12 cellular contexts compared by ENCODE assay signal in the genomic region with DNA sequence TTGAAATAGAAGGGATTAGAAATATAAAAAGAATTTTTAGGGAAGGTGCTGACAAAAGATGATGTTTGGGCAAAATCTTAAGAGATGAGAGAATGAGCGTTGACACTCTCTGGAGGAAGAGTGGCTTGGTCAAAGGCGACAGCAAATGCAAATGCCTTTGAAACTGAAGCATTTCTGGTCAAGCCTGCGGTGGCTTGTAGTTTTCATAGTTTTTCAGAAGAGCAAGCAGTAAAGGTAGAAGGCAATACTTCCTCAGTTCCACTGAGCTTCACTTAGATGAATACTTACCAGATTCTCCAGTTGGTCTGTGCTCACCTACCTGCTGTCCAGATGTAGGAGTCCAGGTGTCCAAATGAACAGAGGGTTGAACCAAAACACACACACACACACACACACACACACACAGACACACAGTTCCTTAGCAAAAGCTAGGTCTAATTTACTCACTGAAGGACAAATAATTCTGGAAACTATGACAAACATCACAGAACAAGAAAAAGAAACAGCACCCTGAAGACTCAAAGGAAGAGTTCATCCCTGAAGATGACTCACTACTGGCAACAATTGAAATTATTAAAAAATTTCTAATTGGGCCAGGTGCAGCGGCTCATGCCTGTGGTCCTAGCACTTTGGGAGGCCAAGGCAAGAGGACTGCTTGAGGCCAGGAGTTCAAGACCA. TPM values are rescaled to one million over a fixed set of nuclear protein-coding genes. Genes with fewer than 3 reads are reported as not detected.
DNase-seq lines count a peak whose midpoint lies in the region; ATAC-seq and TF ChIP-seq lines count a peak whose summit lies in the region.
"Had no signal": no experiment of that assay in that cellular context is flagged by ENCODE, and none has a peak within 500 bp of the region (broad histone marks: within the 10 kb centered on the region; RNA-seq: fewer than 3 reads in every experiment).

No MANE protein-coding gene starts in this region.

- no peak overlapping the region for H3K14ac ChIP-seq in H9 (ENCODE audit: insufficient read depth, low read length)
- peak overlapping the region; percentile 62; the same call in 1 of the 2 replicates for H3K14ac ChIP-seq in IMR-90 (replicated peaks; ENCODE audit: low read depth, low read length)

- no peak overlapping the region for H2AK9ac ChIP-seq in IMR-90 (replicated peaks; ENCODE audit: low read depth, low read length, poor library complexity)

- POLR2A ChIA-PET in MCF 10A (lab: Yijun Ruan, JAX): interaction anchor here (0.7 to 8.5 kb wide), 8 partner anchors 8 to 194 kb away, joined by 3 to 176 read pairs (median 6); a partner anchor contains a TSS
- POLR2A ChIA-PET in IMR-90 (lab: Charles Lee; ENCODE audit: unreplicated experiment): interaction anchor here (1.2 kb wide), 1 partner anchor 12 kb away, joined by 5 read pairs; a partner anchor contains a TSS

- H3K4me2 ChIP-seq in H9 (ENCODE audit: insufficient read depth, insufficient read length, low read length) (no peak overlapping the region), IMR-90 (ENCODE audit: low read depth, low read length) (no peak overlapping the region), smooth muscle cell (no peak overlapping the region)

- H3K18ac ChIP-seq in H9 (ENCODE audit: insufficient read length, low read depth, low read length) (no peak overlapping the region), IMR-90 (ENCODE audit: low read depth, low read length) (peak overlapping the region; percentile 27; the same call in 1 of the 2 replicates)

- no peaks in the 10 kb centered on the region for H3K23me2 ChIP-seq in H9 (ENCODE audit: insufficient read length, low read depth, low read length, poor library complexity, severe bottlenecking)

- no peaks in the 10 kb centered on the region for H3K36me3 ChIP-seq in breast epithelium
- no peaks in the 10 kb centered on the region for H3K36me3 ChIP-seq in IMR-90 (ENCODE audit: control insufficient read depth, insufficient read depth, low read length)
- H3K36me3 ChIP-seq in smooth muscle cell (ENCODE audit: low read depth): no peaks in the 10 kb centered on the region

- DNase-seq in MCF 10A (ENCODE audit: unreplicated experiment) (no peak), breast epithelium (ENCODE audit: low spot score in 2 of 2) (no peak), H9 (no peak), IMR-90 (no peak), smooth muscle cell (lab: John Stamatoyannopoulos, UW; ENCODE audit: unreplicated experiment) (no peak), KBM-7 (no peak), iPS-NIHi7 (ENCODE audit: extremely low spot score) (no peak)
- DNase-seq: activated B cell treated with CpG ODN at 0.5 μM for 24 hours, AML-193, left colon, NCI-H1436 had no signal

- H2BK12ac ChIP-seq in H9 (ENCODE audit: insufficient read length, low read depth, low read length): no peak overlapping the region

- no peak overlapping the region for H3K4me3 Mint-ChIP-seq in MCF 10A (ENCODE audit: unreplicated experiment)
- H3K4me3 Mint-ChIP-seq in H9: no peak overlapping the region
- H3K4me3 Mint-ChIP-seq: activated B cell treated with CpG ODN at 0.5 μM for 24 hours had no signal

- no TSS peak for BruUV-seq in MCF 10A (replicated peaks; lab: Mats Ljungman, UMichigan)
- BruUV-seq in IMR-90 (replicated peaks; lab: Mats Ljungman, UMichigan): no TSS peak

- in situ Hi-C loops in IMR-90 (cut with MboI; ENCODE audit: low sequenced_read_pairs) (no loop called here), KBM-7 (cut with MboI; ENCODE audit: low pct_unique_long_range_greater_than_20kb, low sequenced_read_pairs) (no loop called here)

- H3K9ac ChIP-seq in H9 (ENCODE audit: extremely low read depth, insufficient read length, low read length) (no peak overlapping the region), IMR-90 (ENCODE audit: low read depth, low read length) (no peak overlapping the region), smooth muscle cell (ENCODE audit: low read depth) (no peak overlapping the region)

- no peak for TF ChIP-seq POLR2A in breast epithelium (IDR thresholded peaks at IDR 0.05)
- TF ChIP-seq POLR2A in IMR-90 (IDR thresholded peaks at IDR 0.05; ENCODE audit: low read depth, low read length): no peak

- peak overlapping the region; percentile 58 for H3K27ac Mint-ChIP-seq in MCF 10A (ENCODE audit: low read depth, unreplicated experiment)
- H3K27ac Mint-ChIP-seq in H9: no peak overlapping the region
- H3K27ac Mint-ChIP-seq: activated B cell treated with CpG ODN at 0.5 μM for 24 hours had no signal

- dilution Hi-C loops in IMR-90 (cut with HindIII; ENCODE audit: low sequenced_read_pairs, unreplicated experiment): no loop called here

- H3K4me1 Mint-ChIP-seq in MCF 10A (ENCODE audit: insufficient read depth, unreplicated experiment) (peaks cover 32% of the 10 kb centered on the region), H9 (no peaks in the 10 kb centered on the region)

- TF ChIP-seq CTCF in MCF 10A (IDR thresholded peaks at IDR 0.05; ENCODE audit: unreplicated experiment) (no peak), breast epithelium (IDR thresholded peaks at IDR 0.05) (no peak), H9 (conservative IDR thresholded peaks at IDR 0.05) (no peak), IMR-90 (conservative IDR thresholded peaks at IDR 0.05; ENCODE audit: low read depth, low read length) (no peak), smooth muscle cell (IDR thresholded peaks at IDR 0.05; ENCODE audit: borderline replicate concordance, insufficient read depth, poor library complexity, severe bottlenecking) (no peak)

- H3K9me3 Mint-ChIP-seq in MCF 10A (ENCODE audit: unreplicated experiment) (no peaks in the 10 kb centered on the region), H9 (no peaks in the 10 kb centered on the region)
- H3K9me3 Mint-ChIP-seq: activated B cell treated with CpG ODN at 0.5 μM for 24 hours had no signal

- H3K56ac ChIP-seq in H9 (ENCODE audit: insufficient read length, low read depth, low read length) (no peak overlapping the region), IMR-90 (ENCODE audit: extremely low read depth, insufficient read depth, low read length) (no peak overlapping the region)

- H2AFZ ChIP-seq in H9 (ENCODE audit: low read length): no peak overlapping the region
- no peak overlapping the region for H2AFZ ChIP-seq in IMR-90 (replicated peaks; ENCODE audit: low read length, poor library complexity)
- H2AFZ ChIP-seq in smooth muscle cell (ENCODE audit: low read depth): no peak overlapping the region

- WGBS in H9 (ENCODE audit: extremely low coverage, insufficient read length, low lambda C conversion rate): no CpG with 5 or more reads among the region's 4 CpGs
- WGBS in IMR-90 (ENCODE audit: extremely low coverage in 2 of 2, insufficient read length in 1 of 2), 2 experiments: 92% methylated on average over 1 of the region's 4 CpGs; no CpG with 5 or more reads in 1 of the 2 experiments
- WGBS in smooth muscle cell (ENCODE audit: low lambda C conversion rate): 93% methylated on average over 4 of the region's 4 CpGs

- H3K36me3 Mint-ChIP-seq in MCF 10A (ENCODE audit: insufficient read depth, unreplicated experiment): no peaks in the 10 kb centered on the region
- no peaks in the 10 kb centered on the region for H3K36me3 Mint-ChIP-seq in H9 (ENCODE audit: insufficient read depth in 1 of 3, low read depth in 3 of 3)

- H3T11ph ChIP-seq in H9 (ENCODE audit: low read length): no peak overlapping the region

- no peaks in the 10 kb centered on the region for H3K9me3 ChIP-seq in breast epithelium
- no peaks in the 10 kb centered on the region for H3K9me3 ChIP-seq in H9 (ENCODE audit: control insufficient read depth, low read depth, low read length)
- no peaks in the 10 kb centered on the region for H3K9me3 ChIP-seq in IMR-90 (ENCODE audit: control insufficient read depth, insufficient read depth, low read length)
- no peaks in the 10 kb centered on the region for H3K9me3 ChIP-seq in smooth muscle cell (replicated peaks; ENCODE audit: low read depth)

- H3K4ac ChIP-seq in H9 (ENCODE audit: low read depth, low read length): no peak overlapping the region
- H3K4ac ChIP-seq in IMR-90 (ENCODE audit: low read depth, low read length): peak overlapping the region; percentile 62; the same call in 1 of the 2 replicates

- intact Hi-C loops in MCF 10A (cut with micrococcal nuclease) (no loop called here), breast epithelium (cut with DNase I; ENCODE audit: low total_unique reads) (no loop called here), IMR-90 (cut with micrococcal nuclease) (no loop called here)

- H3K27ac ChIP-seq in breast epithelium (no peak overlapping the region), H9 (ENCODE audit: insufficient read length, low read depth, low read length) (no peak overlapping the region), IMR-90 (ENCODE audit: insufficient read depth, low read length) (no peak overlapping the region), smooth muscle cell (ENCODE audit: low read depth) (peak overlapping the region; percentile 95)

- H4K91ac ChIP-seq in H9 (ENCODE audit: insufficient read length, low read depth, low read length): no peak overlapping the region
- peak overlapping the region; percentile 28; the same call in 1 of the 2 replicates for H4K91ac ChIP-seq in IMR-90 (ENCODE audit: insufficient read depth, low read depth, low read length)

- H2AK5ac ChIP-seq in H9 (ENCODE audit: insufficient read length, low read length) (no peak overlapping the region), IMR-90 (ENCODE audit: low read depth, low read length) (peak overlapping the region; percentile 83; the same call in 1 of the 2 replicates)

- H2BK5ac ChIP-seq in H9 (ENCODE audit: insufficient read length, low read length): no peak overlapping the region
- H2BK5ac ChIP-seq in IMR-90 (ENCODE audit: low read depth, low read length, poor library complexity, severe bottlenecking): peak overlapping the region; percentile 59

- H4K5ac ChIP-seq in H9 (ENCODE audit: insufficient read length, low read depth, low read length) (no peak overlapping the region), IMR-90 (ENCODE audit: low read depth, low read length) (peak overlapping the region; percentile 59; the same call in 1 of the 2 replicates)

- ATAC-seq in IMR-90 (ENCODE audit: low read depth) (no peak), HG03469 (IDR thresholded peaks at IDR 0.05; ENCODE audit: unreplicated experiment) (no peak)
- ATAC-seq: left colon had no signal

- H2BK120ac ChIP-seq in H9 (ENCODE audit: low read depth, low read length, poor library complexity, severe bottlenecking): no peak overlapping the region
- H2BK120ac ChIP-seq in IMR-90 (ENCODE audit: low read depth, low read length): peak overlapping the region; percentile 80; the same call in 1 of the 2 replicates

- H3K79me2 ChIP-seq in H9 (ENCODE audit: insufficient read depth, low read length) (no peaks in the 10 kb centered on the region), smooth muscle cell (ENCODE audit: low read depth) (no peaks in the 10 kb centered on the region)

- H3F3A ChIP-seq in smooth muscle cell (ENCODE audit: low read depth): peaks cover 4% of the 10 kb centered on the region

- H4K20me1 ChIP-seq in H9 (ENCODE audit: control insufficient read depth, insufficient read depth, insufficient read length): no peaks in the 10 kb centered on the region
- no peaks in the 10 kb centered on the region for H4K20me1 ChIP-seq in IMR-90 (ENCODE audit: insufficient read depth, low read length)
- no peaks in the 10 kb centered on the region for H4K20me1 ChIP-seq in smooth muscle cell (ENCODE audit: low read depth)

- H3K4me3 ChIP-seq in breast epithelium (no peak overlapping the region), IMR-90 (ENCODE audit: insufficient read depth, low read depth, low read length) (no peak overlapping the region), smooth muscle cell (no peak overlapping the region)

- H3K23ac ChIP-seq in H9 (ENCODE audit: insufficient read length, low read depth, low read length): no peak overlapping the region
- H3K23ac ChIP-seq in IMR-90 (ENCODE audit: low read depth, low read length): no peak overlapping the region

- H2BK15ac ChIP-seq in H9 (ENCODE audit: low read depth, low read length) (no peak overlapping the region), IMR-90 (ENCODE audit: low read depth, low read length) (no peak overlapping the region)

- H3K79me1 ChIP-seq in H9 (ENCODE audit: insufficient read depth, low read depth, low read length, poor library complexity, severe bottlenecking): no peaks in the 10 kb centered on the region
- H3K79me1 ChIP-seq in IMR-90 (ENCODE audit: low read depth in 1 of 2, low read length in 2 of 2): no peaks in the 10 kb centered on the region

- no peak for TF ChIP-seq RAD21 in IMR-90 (IDR thresholded peaks at IDR 0.05; ENCODE audit: low read length)

- H3K4me1 ChIP-seq in breast epithelium: no peaks in the 10 kb centered on the region
- no peaks in the 10 kb centered on the region for H3K4me1 ChIP-seq in H9 (ENCODE audit: insufficient read depth, low read length)
- H3K4me1 ChIP-seq in IMR-90 (ENCODE audit: control insufficient read depth, insufficient read depth, low read length): peaks cover 7% of the 10 kb centered on the region
- peaks cover 3% of the 10 kb centered on the region for H3K4me1 ChIP-seq in smooth muscle cell (ENCODE audit: low read depth)

- H3K27me3 Mint-ChIP-seq in MCF 10A (ENCODE audit: insufficient read depth, unreplicated experiment) (no peaks in the 10 kb centered on the region), H9 (ENCODE audit: low read depth) (no peaks in the 10 kb centered on the region)
- H3K27me3 Mint-ChIP-seq: activated B cell treated with CpG ODN at 0.5 μM for 24 hours had no signal

- CTCF ChIA-PET in MCF 10A (lab: Yijun Ruan, JAX) (interaction anchor here (0.6 to 4.9 kb wide), 8 partner anchors 11 to 455 kb away, joined by 3 to 60 read pairs (median 4); a partner anchor contains a TSS), IMR-90 (lab: Yijun Ruan, JAX) (interaction anchor here (0.6 to 5.0 kb wide), 2 partner anchors 12 to 151 kb away, joined by 4 to 41 read pairs; a partner anchor contains a TSS)

- H3K27me3 ChIP-seq in breast epithelium (no peaks in the 10 kb centered on the region), H9 (ENCODE audit: insufficient read depth, low read length) (no peaks in the 10 kb centered on the region), IMR-90 (ENCODE audit: control insufficient read depth, insufficient read depth, low read length) (no peaks in the 10 kb centered on the region), smooth muscle cell (ENCODE audit: low read depth) (no peaks in the 10 kb centered on the region)

- H4K8ac ChIP-seq in H9 (replicated peaks; ENCODE audit: insufficient read length, low read depth, low read length): no peak overlapping the region
- peak overlapping the region in 1 of 2 experiments; percentile 40; a peak in 1 of 4 replicates for H4K8ac ChIP-seq in IMR-90 (ENCODE audit: low read depth in 2 of 2, low read length in 2 of 2)

- peak overlapping the region; percentile 45 for H2BK20ac ChIP-seq in H9 (ENCODE audit: low read depth, low read length, poor library complexity, severe bottlenecking)
- peak overlapping the region; percentile 3; the same call in 1 of the 2 replicates for H2BK20ac ChIP-seq in IMR-90 (ENCODE audit: low read depth, low read length)

- peaks cover 2% of the 10 kb centered on the region; the same call in 1 of the 2 replicates for H3K9me1 ChIP-seq in IMR-90 (ENCODE audit: insufficient read depth, low read length)

RNA-seq across cellular contexts. Expression of a gene that starts 12.1 kb away (rescaled TPM):
- total RNA-seq in MCF 10A (2022) (27.2 and 51.6 TPM in 2 replicates), breast epithelium (10 to 100 TPM; 13.3 to 24.3 (median 24.1) TPM), H9 (2021) (9.3 and 9.8 TPM in 2 replicates), IMR-90 (2012; rRNA removed) (50.5 and 81.9 TPM in 2 replicates), smooth muscle cell (25.5 and 28.2 TPM in 2 replicates)
- polyA plus RNA-seq in IMR-90 (2012; rRNA removed) (30.6 and 40.5 TPM in 2 replicates), smooth muscle cell (21.0 and 26.8 TPM in 2 replicates)
- 8.4 and 11.5 TPM in 2 replicates for polyA plus RNA-seq in IMR-90 (2012; cell fraction: cytosol; rRNA removed)
- polyA plus RNA-seq in IMR-90 (2012; cell fraction: nucleus; rRNA removed; ENCODE audit: low replicate concordance): 9.1 and 33.6 TPM in 2 replicates
